ENCODE assay signal across 6 cellular contexts in the genomic region with DNA sequence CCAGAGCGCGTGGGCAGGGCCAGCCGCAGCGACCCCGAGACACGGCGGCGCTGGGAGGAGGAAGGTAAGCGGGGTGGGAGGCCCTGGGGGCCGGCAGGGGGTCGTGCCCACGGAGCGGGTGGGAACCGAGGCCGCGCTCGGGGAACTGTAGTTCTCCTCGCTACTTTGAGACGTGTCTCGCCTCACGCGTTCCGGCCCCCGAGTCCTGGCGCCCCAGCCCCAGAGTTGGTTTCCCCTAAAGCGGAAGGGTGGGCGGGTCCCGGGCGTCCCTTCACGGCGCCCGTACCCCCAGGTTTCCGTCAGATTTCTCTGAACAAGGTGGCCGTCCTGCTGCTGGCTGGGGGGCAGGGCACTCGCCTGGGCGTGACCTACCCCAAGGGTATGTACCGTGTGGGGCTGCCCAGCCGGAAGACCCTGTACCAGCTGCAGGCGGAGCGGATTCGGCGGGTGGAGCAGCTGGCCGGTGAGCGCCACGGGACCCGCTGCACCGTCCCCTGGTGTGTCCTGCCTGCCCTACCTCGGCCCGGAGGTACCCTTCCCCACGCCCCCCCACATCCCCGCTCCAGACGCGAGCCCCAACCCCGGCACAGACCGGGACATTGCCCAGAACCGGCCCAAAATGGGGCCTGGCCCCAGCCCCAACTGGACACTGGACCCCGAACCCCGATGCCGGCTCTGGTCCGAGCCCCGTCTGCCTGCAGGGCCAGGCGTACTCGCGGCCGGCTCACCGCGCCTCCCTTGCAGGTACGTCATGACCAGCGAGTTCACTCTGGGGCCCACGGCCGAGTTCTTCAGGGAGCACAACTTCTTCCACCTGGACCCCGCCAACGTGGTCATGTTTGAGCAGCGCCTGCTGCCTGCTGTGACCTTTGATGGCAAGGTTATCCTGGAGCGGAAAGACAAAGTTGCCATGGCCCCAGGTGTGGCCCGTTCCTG. TPM values are rescaled to one million over a fixed set of nuclear protein-coding genes. Genes with fewer than 3 reads are reported as not detected.
A peak's percentile ranks its signal among the peaks of the same experiment; 100 is the strongest.
DNase-seq lines count a peak whose midpoint lies in the region; ATAC-seq and TF ChIP-seq lines count a peak whose summit lies in the region.

No MANE protein-coding gene starts in this region.

- peaks cover 3% of the 10 kb centered on the region for H3K79me1 ChIP-seq in trophoblast cell (ENCODE audit: low read length)

- H3K27me3 ChIP-seq in colonic mucosa (no peaks in the 10 kb centered on the region), trophoblast cell (ENCODE audit: insufficient read depth, low read length) (peaks cover 22% of the 10 kb centered on the region)

- H3K4me3 ChIP-seq in LNCaP clone FGC (ENCODE audit: low read depth, low read length) (peak overlapping the region; percentile 69), colonic mucosa (peak overlapping the region; percentile 55), trophoblast cell (ENCODE audit: low read depth, low read length) (peak overlapping the region; percentile 71)

- no CpG with 5 or more reads among the region's 76 CpGs for WGBS in trophoblast cell (ENCODE audit: extremely low coverage, insufficient coverage, insufficient read length)

- intact Hi-C loops in colonic mucosa (cut with DNase I), result no loop called here

- H2AK5ac ChIP-seq in trophoblast cell (ENCODE audit: low read length), result no peak overlapping the region

- H3K4me2 ChIP-seq in trophoblast cell (ENCODE audit: low read length), result peak overlapping the region; percentile 90

- peak overlapping the region; percentile 30 for H2AFZ ChIP-seq in trophoblast cell (ENCODE audit: insufficient read depth, low read length, poor library complexity)

- H3K9me3 ChIP-seq in colonic mucosa (no peaks in the 10 kb centered on the region), trophoblast cell (ENCODE audit: insufficient read depth, low read depth, low read length) (peaks cover 9% of the 10 kb centered on the region)

- H3K9ac ChIP-seq in colonic mucosa (ENCODE audit: low read depth in 2 of 2, low read length in 2 of 2), result peak overlapping the region; percentile 65 to 79
- no peak overlapping the region for H3K9ac ChIP-seq in trophoblast cell (ENCODE audit: low read length)

- no peak overlapping the region for H4K12ac ChIP-seq in trophoblast cell (ENCODE audit: low read depth, low read length)

- DNase-seq in LNCaP clone FGC (ENCODE audit: low read depth) (no peak), colonic mucosa (peak; percentile 54), trophoblast cell (no peak), amygdala (lab: John Stamatoyannopoulos, UW) (no peak), NCI-H2196 treated with DMSO at 0.1 percent for 48 hours (lab: John Stamatoyannopoulos, UW; ENCODE audit: unreplicated experiment) (no peak)

- H3K4me1 ChIP-seq in colonic mucosa, result peaks cover 8% of the 10 kb centered on the region
- H3K4me1 ChIP-seq in trophoblast cell (ENCODE audit: control insufficient read depth in 1 of 2, insufficient read depth in 2 of 2, low read length in 2 of 2), result peaks cover 10 to 14% of the 10 kb centered on the region in 2 experiments

- H2BK5ac ChIP-seq in trophoblast cell (ENCODE audit: low read depth, low read length, poor library complexity), result no peak overlapping the region

- H2BK12ac ChIP-seq in trophoblast cell (ENCODE audit: low read length), result no peak overlapping the region

- H3K79me2 ChIP-seq in trophoblast cell (ENCODE audit: control insufficient read depth, insufficient read depth, low read length, poor library complexity), result no peaks in the 10 kb centered on the region

- no peak overlapping the region for H3K18ac ChIP-seq in trophoblast cell (ENCODE audit: low read length)

- peak overlapping the region; percentile 23 for H4K8ac ChIP-seq in trophoblast cell (ENCODE audit: low read depth, low read length)

- H3K36me3 ChIP-seq in colonic mucosa (no peaks in the 10 kb centered on the region), trophoblast cell (ENCODE audit: control insufficient read depth in 1 of 2, insufficient read depth in 2 of 2, low read length in 2 of 2) (peaks cover 0 to 2% of the 10 kb centered on the region in 2 experiments)

- H2BK120ac ChIP-seq in trophoblast cell (ENCODE audit: insufficient read depth, low read length, poor library complexity), result no peak overlapping the region

- H3K23ac ChIP-seq in trophoblast cell (ENCODE audit: low read length), result no peak overlapping the region

- H3K27ac ChIP-seq in colonic mucosa (peak overlapping the region; percentile 20), trophoblast cell (ENCODE audit: low read depth, low read length) (no peak overlapping the region)

- H3K14ac ChIP-seq in trophoblast cell (ENCODE audit: low read length), result no peak overlapping the region

- TF ChIP-seq CTCF in LNCaP clone FGC (IDR thresholded peaks at IDR 0.05; ENCODE audit: control insufficient read depth, extremely low read depth, insufficient read depth) (no peak), colonic mucosa (IDR thresholded peaks at IDR 0.05) (no peak)

- no peak overlapping the region for H3K4ac ChIP-seq in trophoblast cell (ENCODE audit: low read depth, low read length)

- peak; percentile 9 for ATAC-seq in GM18498 (IDR thresholded peaks at IDR 0.05; ENCODE audit: unreplicated experiment)

- peak overlapping the region; percentile 0 for H4K91ac ChIP-seq in trophoblast cell (ENCODE audit: low read depth, low read length)

RNA-seq across cellular contexts. Expression of a gene that starts 0.7 kb away (rescaled TPM):
- 10 to 100 TPM in 1 of 2 donors, 1 to 10 TPM in 1; 9.0 to 13.0 TPM for total RNA-seq in colonic mucosa
- polyA plus RNA-seq in trophoblast cell (2013), result 5.1 and 5.5 TPM in 2 replicates

RNA-seq across cellular contexts. Expression of a gene that starts 7.7 kb away (rescaled TPM):
- 10 to 100 TPM; 19.2 to 57.8 TPM for total RNA-seq in colonic mucosa
- polyA plus RNA-seq in trophoblast cell (2013), result 9.0 and 9.1 TPM in 2 replicates

RNA-seq across cellular contexts. Expression of a gene that starts 8.8 kb away (rescaled TPM):
- 10 to 100 TPM; 43.5 to 52.6 TPM for total RNA-seq in colonic mucosa
- 36.5 and 37.4 TPM in 2 replicates for polyA plus RNA-seq in trophoblast cell (2013)

RNA-seq across cellular contexts. Expression of a gene that starts 24.2 kb away (rescaled TPM):
- total RNA-seq in colonic mucosa, result 10 to 100 TPM; 20.5 to 22.1 TPM
- 1.2 TPM in 2 replicates for polyA plus RNA-seq in trophoblast cell (2013)

RNA-seq across cellular contexts. Expression of a gene that starts 32.0 kb away (rescaled TPM):
- 100 to 1,000 TPM; 149 to 177 TPM for total RNA-seq in colonic mucosa
- polyA plus RNA-seq in trophoblast cell (2013), result 3.7 and 4.7 TPM in 2 replicates
